14 cellular contexts compared by ENCODE assay signal in the genomic region with DNA sequence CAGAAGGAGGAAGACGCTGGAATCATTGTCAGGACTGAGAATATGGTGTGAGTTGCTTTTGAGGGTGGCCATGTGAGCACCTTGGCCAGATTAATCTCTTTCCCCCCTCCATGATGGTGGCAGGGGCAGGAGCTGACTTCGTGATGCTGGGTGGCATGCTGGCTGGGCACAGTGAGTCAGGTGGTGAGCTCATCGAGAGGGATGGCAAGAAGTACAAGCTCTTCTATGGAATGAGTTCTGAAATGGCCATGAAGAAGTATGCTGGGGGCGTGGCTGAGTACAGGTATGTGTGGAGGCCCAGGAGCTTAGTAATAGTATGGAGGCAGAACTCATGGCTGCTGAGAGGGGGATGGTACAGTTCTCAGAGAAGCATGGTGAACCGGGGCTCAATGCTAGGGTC. TPM values are rescaled to one million over a fixed set of nuclear protein-coding genes. Genes with fewer than 3 reads are reported as not detected.
DNase-seq lines count a peak whose midpoint lies in the region; ATAC-seq and TF ChIP-seq lines count a peak whose summit lies in the region.
"Had no signal": no experiment of that assay in that cellular context is flagged by ENCODE, and none has a peak within 500 bp of the region (broad histone marks: within the 10 kb centered on the region; RNA-seq: fewer than 3 reads in every experiment).

No MANE protein-coding gene starts in this region.

- ATAC-seq in activated naive CD4-positive, alpha-beta T cell treated with anti-CD3 and anti-CD28 coated beads, Interleukin-2, amount 50 U/mL, for 72 hours: no peak
- no peak for ATAC-seq in left lobe of liver
- ATAC-seq in stimulated activated effector memory CD8-positive, alpha-beta T cell treated with anti-CD3 and anti-CD28 coated beads, Interleukin-12 subunit alpha, Interleukin-12 subunit beta, amount 100 ng/mL, for 72 hours: no peak

- peak overlapping the region; percentile 5 to 69 for H3K27ac Mint-ChIP-seq in activated naive CD4-positive, alpha-beta T cell treated with anti-CD3 and anti-CD28 coated beads, Interleukin-2, amount 50 U/mL, for 72 hours
- H3K27ac Mint-ChIP-seq in activated naive CD4-positive, alpha-beta T cell treated with anti-CD3 and anti-CD28 coated beads, Interleukin-2, amount 10 ng/mL, durations not matched to agents 7 days and 5 days: no peak overlapping the region
- peak overlapping the region; percentile 22 for H3K27ac Mint-ChIP-seq in activated T-helper 1 cell treated with anti-CD3 and anti-CD28 coated beads, Interleukin-12 subunit alpha, Interleukin-12 subunit beta, Interleukin-2, Interleukin-4 antibody, amounts not matched to agents 30 ng/mL and 10 ng/mL and 1 ng/mL, durations not matched to agents 14 hours and 24 hours and 36 hours
- H3K27ac Mint-ChIP-seq in stimulated activated effector memory CD8-positive, alpha-beta T cell treated with anti-CD3 and anti-CD28 coated beads, Interleukin-12 subunit alpha, Interleukin-12 subunit beta, amount 100 ng/mL, for 72 hours: peak overlapping the region; percentile 84

- H3K27ac ChIP-seq in brain microvascular endothelial cell: no peak overlapping the region
- no peak overlapping the region for H3K27ac ChIP-seq in right atrium auricular region
- H3K27ac ChIP-seq: SJSA1, WERI-Rb-1 had no signal

- no peak overlapping the region for H3K4me3 ChIP-seq in brain microvascular endothelial cell (ENCODE audit: low read depth, low read length)
- H3K4me3 ChIP-seq in right atrium auricular region: no peak overlapping the region
- H3K4me3 ChIP-seq: SJSA1, stomach had no signal

- H3K4me3 Mint-ChIP-seq in activated naive CD4-positive, alpha-beta T cell treated with anti-CD3 and anti-CD28 coated beads, Interleukin-2, amount 10 ng/mL, durations not matched to agents 7 days and 5 days: no peak overlapping the region
- H3K4me3 Mint-ChIP-seq in activated T-helper 1 cell treated with anti-CD3 and anti-CD28 coated beads, Interleukin-12 subunit alpha, Interleukin-12 subunit beta, Interleukin-2, Interleukin-4 antibody, amounts not matched to agents 30 ng/mL and 10 ng/mL and 1 ng/mL, durations not matched to agents 14 hours and 24 hours and 36 hours: peak overlapping the region; percentile 17
- H3K4me3 Mint-ChIP-seq in stimulated activated effector memory CD8-positive, alpha-beta T cell treated with anti-CD3 and anti-CD28 coated beads, Interleukin-12 subunit alpha, Interleukin-12 subunit beta, amount 100 ng/mL, for 72 hours: no peak overlapping the region

- in situ Hi-C loops in brain microvascular endothelial cell (cut with HindIII; ENCODE audit: low pct_ligation_motif_present, low sequenced_read_pairs): no loop called here

- H3K36me3 Mint-ChIP-seq in activated naive CD4-positive, alpha-beta T cell treated with anti-CD3 and anti-CD28 coated beads, Interleukin-2, amount 50 U/mL, for 72 hours: peaks cover 34 to 69% of the 10 kb centered on the region in 2 donors
- H3K36me3 Mint-ChIP-seq in activated naive CD4-positive, alpha-beta T cell treated with anti-CD3 and anti-CD28 coated beads, Interleukin-2, amount 10 ng/mL, durations not matched to agents 7 days and 5 days: peaks cover 75% of the 10 kb centered on the region
- H3K36me3 Mint-ChIP-seq in activated T-helper 1 cell treated with anti-CD3 and anti-CD28 coated beads, Interleukin-12 subunit alpha, Interleukin-12 subunit beta, Interleukin-2, Interleukin-4 antibody, amounts not matched to agents 30 ng/mL and 10 ng/mL and 1 ng/mL, durations not matched to agents 14 hours and 24 hours and 36 hours (ENCODE audit: low read depth): peaks cover 59% of the 10 kb centered on the region
- peaks cover 87% of the 10 kb centered on the region for H3K36me3 Mint-ChIP-seq in stimulated activated effector memory CD8-positive, alpha-beta T cell treated with anti-CD3 and anti-CD28 coated beads, Interleukin-12 subunit alpha, Interleukin-12 subunit beta, amount 100 ng/mL, for 72 hours

- no peaks in the 10 kb centered on the region for H3K9me3 ChIP-seq in right atrium auricular region
- H3K9me3 ChIP-seq: SJSA1, stomach had no signal

- no peaks in the 10 kb centered on the region for H3K27me3 Mint-ChIP-seq in activated naive CD4-positive, alpha-beta T cell treated with anti-CD3 and anti-CD28 coated beads, Interleukin-2, amount 10 ng/mL, durations not matched to agents 7 days and 5 days
- no peaks in the 10 kb centered on the region for H3K27me3 Mint-ChIP-seq in activated T-helper 1 cell treated with anti-CD3 and anti-CD28 coated beads, Interleukin-12 subunit alpha, Interleukin-12 subunit beta, Interleukin-2, Interleukin-4 antibody, amounts not matched to agents 30 ng/mL and 10 ng/mL and 1 ng/mL, durations not matched to agents 14 hours and 24 hours and 36 hours (ENCODE audit: insufficient read depth)

- peaks cover 0 to 47% of the 10 kb centered on the region in 2 donors for H3K4me1 ChIP-seq in right atrium auricular region

- H3K36me3 ChIP-seq in brain microvascular endothelial cell (replicated peaks) (peaks cover 54% of the 10 kb centered on the region), right atrium auricular region (peaks cover 58% of the 10 kb centered on the region)

- intact Hi-C loops in activated T-helper 1 cell treated with anti-CD3 and anti-CD28 coated beads, Interleukin-12 subunit alpha, Interleukin-12 subunit beta, Interleukin-2, Interleukin-4 antibody, amounts not matched to agents 30 ng/mL and 10 ng/mL and 1 ng/mL, durations not matched to agents 14 hours and 24 hours and 36 hours (cut with micrococcal nuclease): loop anchor here (10.0 kb wide), 1 partner anchor 1143 kb away; a partner anchor contains a TSS

- CTCF ChIA-PET in activated naive CD4-positive, alpha-beta T cell treated with anti-CD3 and anti-CD28 coated beads, Interleukin-2, amount 10 ng/mL, durations not matched to agents 7 days and 5 days (lab: Charles Lee): interaction anchor here (1.3 to 4.5 kb wide), 5 partner anchors 22 to 71 kb away, joined by 3 to 19 read pairs (median 6); a partner anchor contains a TSS

- H3K9me3 Mint-ChIP-seq in activated naive CD4-positive, alpha-beta T cell treated with anti-CD3 and anti-CD28 coated beads, Interleukin-2, amount 50 U/mL, for 72 hours: no peaks in the 10 kb centered on the region
- no peaks in the 10 kb centered on the region for H3K9me3 Mint-ChIP-seq in activated naive CD4-positive, alpha-beta T cell treated with anti-CD3 and anti-CD28 coated beads, Interleukin-2, amount 10 ng/mL, durations not matched to agents 7 days and 5 days
- H3K9me3 Mint-ChIP-seq in activated T-helper 1 cell treated with anti-CD3 and anti-CD28 coated beads, Interleukin-12 subunit alpha, Interleukin-12 subunit beta, Interleukin-2, Interleukin-4 antibody, amounts not matched to agents 30 ng/mL and 10 ng/mL and 1 ng/mL, durations not matched to agents 14 hours and 24 hours and 36 hours: no peaks in the 10 kb centered on the region
- no peaks in the 10 kb centered on the region for H3K9me3 Mint-ChIP-seq in stimulated activated effector memory CD8-positive, alpha-beta T cell treated with anti-CD3 and anti-CD28 coated beads, Interleukin-12 subunit alpha, Interleukin-12 subunit beta, amount 100 ng/mL, for 72 hours

- H3K4me1 Mint-ChIP-seq in activated naive CD4-positive, alpha-beta T cell treated with anti-CD3 and anti-CD28 coated beads, Interleukin-2, amount 10 ng/mL, durations not matched to agents 7 days and 5 days: peaks cover 79% of the 10 kb centered on the region
- H3K4me1 Mint-ChIP-seq in activated T-helper 1 cell treated with anti-CD3 and anti-CD28 coated beads, Interleukin-12 subunit alpha, Interleukin-12 subunit beta, Interleukin-2, Interleukin-4 antibody, amounts not matched to agents 30 ng/mL and 10 ng/mL and 1 ng/mL, durations not matched to agents 14 hours and 24 hours and 36 hours (ENCODE audit: low read depth): peaks cover 72% of the 10 kb centered on the region
- H3K4me1 Mint-ChIP-seq in stimulated activated effector memory CD8-positive, alpha-beta T cell treated with anti-CD3 and anti-CD28 coated beads, Interleukin-12 subunit alpha, Interleukin-12 subunit beta, amount 100 ng/mL, for 72 hours: peaks cover 79% of the 10 kb centered on the region

- no peaks in the 10 kb centered on the region for H3K27me3 ChIP-seq in brain microvascular endothelial cell (replicated peaks)
- H3K27me3 ChIP-seq in right atrium auricular region: no peaks in the 10 kb centered on the region
- H3K27me3 ChIP-seq: SJSA1, stomach had no signal

- TF ChIP-seq CTCF in brain microvascular endothelial cell (IDR thresholded peaks at IDR 0.05; ENCODE audit: low read depth, low read length, missing control alignments) (no peak), right atrium auricular region (IDR thresholded peaks at IDR 0.05) (no peak)

- DNase-seq in activated naive CD4-positive, alpha-beta T cell treated with anti-CD3 and anti-CD28 coated beads, Interleukin-2, amount 50 U/mL, for 72 hours (ENCODE audit: low spot score in 2 of 2): peak in 1 of 2 donors; percentile 44
- no peak for DNase-seq in activated naive CD4-positive, alpha-beta T cell treated with anti-CD3 and anti-CD28 coated beads, Interleukin-2, amount 10 ng/mL, durations not matched to agents 7 days and 5 days
- DNase-seq in activated T-helper 1 cell treated with anti-CD3 and anti-CD28 coated beads, Interleukin-12 subunit alpha, Interleukin-12 subunit beta, Interleukin-2, Interleukin-4 antibody, amounts not matched to agents 30 ng/mL and 10 ng/mL and 1 ng/mL, durations not matched to agents 14 hours and 24 hours and 36 hours (ENCODE audit: low spot score): no peak
- DNase-seq in left lobe of liver (ENCODE audit: low spot score) (peak; percentile 40), brain microvascular endothelial cell (no peak), right atrium auricular region (ENCODE audit: low spot score) (no peak), AG08396 (ENCODE audit: low spot score) (no peak)
- DNase-seq in stimulated activated effector memory CD8-positive, alpha-beta T cell treated with anti-CD3 and anti-CD28 coated beads, Interleukin-12 subunit alpha, Interleukin-12 subunit beta, amount 100 ng/mL, for 72 hours (ENCODE audit: low spot score in 2 of 2): no peak
- DNase-seq: activated naive CD4-positive, alpha-beta T cell; AML-193; NCI-H2029; stomach; WERI-Rb-1 had no signal

RNA-seq across cellular contexts. Expression of a gene that starts 4.3 kb away (rescaled TPM):
- 100 to 1,000 TPM in 1 of 2 donors, 10 to 100 TPM in 1; 80.0 to 101 TPM for total RNA-seq in activated naive CD4-positive, alpha-beta T cell treated with anti-CD3 and anti-CD28 coated beads, Interleukin-2, amount 50 U/mL, for 72 hours
- 90.9 and 95.9 TPM in 2 replicates for total RNA-seq in activated T-helper 1 cell treated with anti-CD3 and anti-CD28 coated beads, Interleukin-12 subunit alpha, Interleukin-12 subunit beta, Interleukin-2, Interleukin-4 antibody, amounts not matched to agents 30 ng/mL and 10 ng/mL and 1 ng/mL, durations not matched to agents 14 hours and 24 hours and 36 hours
- total RNA-seq in left lobe of liver: 24.2 TPM
- 10 to 100 TPM; 28.2 to 36.3 TPM for total RNA-seq in right atrium auricular region

RNA-seq across cellular contexts. Expression of a gene that starts 5.4 kb away (rescaled TPM):
- total RNA-seq in activated naive CD4-positive, alpha-beta T cell treated with anti-CD3 and anti-CD28 coated beads, Interleukin-2, amount 50 U/mL, for 72 hours: 100 to 1,000 TPM in 1 of 2 donors, 10 to 100 TPM in 1; 62.6 to 106 TPM
- total RNA-seq in activated T-helper 1 cell treated with anti-CD3 and anti-CD28 coated beads, Interleukin-12 subunit alpha, Interleukin-12 subunit beta, Interleukin-2, Interleukin-4 antibody, amounts not matched to agents 30 ng/mL and 10 ng/mL and 1 ng/mL, durations not matched to agents 14 hours and 24 hours and 36 hours: 40.8 and 41.4 TPM in 2 replicates
- 30.3 TPM for total RNA-seq in left lobe of liver
- 10 to 100 TPM; 28.1 to 31.7 TPM for total RNA-seq in right atrium auricular region

RNA-seq across cellular contexts. Expression of a gene that starts 6.0 kb away (rescaled TPM):
- 100 to 1,000 TPM; 172 to 210 TPM for total RNA-seq in activated naive CD4-positive, alpha-beta T cell treated with anti-CD3 and anti-CD28 coated beads, Interleukin-2, amount 50 U/mL, for 72 hours
- 177 and 185 TPM in 2 replicates for total RNA-seq in activated T-helper 1 cell treated with anti-CD3 and anti-CD28 coated beads, Interleukin-12 subunit alpha, Interleukin-12 subunit beta, Interleukin-2, Interleukin-4 antibody, amounts not matched to agents 30 ng/mL and 10 ng/mL and 1 ng/mL, durations not matched to agents 14 hours and 24 hours and 36 hours
- total RNA-seq in left lobe of liver (66.7 TPM), right atrium auricular region (100 to 1,000 TPM; 184 to 206 TPM)

RNA-seq across cellular contexts. Expression of a gene that starts 22.3 kb away (rescaled TPM):
- 1 to 10 TPM; 5.5 to 7.4 TPM for total RNA-seq in activated naive CD4-positive, alpha-beta T cell treated with anti-CD3 and anti-CD28 coated beads, Interleukin-2, amount 50 U/mL, for 72 hours
- 11.6 and 12.9 TPM in 2 replicates for total RNA-seq in activated T-helper 1 cell treated with anti-CD3 and anti-CD28 coated beads, Interleukin-12 subunit alpha, Interleukin-12 subunit beta, Interleukin-2, Interleukin-4 antibody, amounts not matched to agents 30 ng/mL and 10 ng/mL and 1 ng/mL, durations not matched to agents 14 hours and 24 hours and 36 hours
- total RNA-seq in left lobe of liver (5.0 TPM), right atrium auricular region (10 to 100 TPM; 15.5 to 19.7 TPM)

RNA-seq across cellular contexts. Expression of a gene that starts 24.8 kb away (rescaled TPM):
- 10 to 100 TPM; 69.2 to 74.2 TPM for total RNA-seq in activated naive CD4-positive, alpha-beta T cell treated with anti-CD3 and anti-CD28 coated beads, Interleukin-2, amount 50 U/mL, for 72 hours
- total RNA-seq in activated T-helper 1 cell treated with anti-CD3 and anti-CD28 coated beads, Interleukin-12 subunit alpha, Interleukin-12 subunit beta, Interleukin-2, Interleukin-4 antibody, amounts not matched to agents 30 ng/mL and 10 ng/mL and 1 ng/mL, durations not matched to agents 14 hours and 24 hours and 36 hours: 86.5 and 95.8 TPM in 2 replicates
- total RNA-seq in left lobe of liver (14.4 TPM), right atrium auricular region (10 to 100 TPM; 31.6 to 63.0 TPM)
